Comparison of ENCODE assay signal across 8 cellular contexts in the genomic region with DNA sequence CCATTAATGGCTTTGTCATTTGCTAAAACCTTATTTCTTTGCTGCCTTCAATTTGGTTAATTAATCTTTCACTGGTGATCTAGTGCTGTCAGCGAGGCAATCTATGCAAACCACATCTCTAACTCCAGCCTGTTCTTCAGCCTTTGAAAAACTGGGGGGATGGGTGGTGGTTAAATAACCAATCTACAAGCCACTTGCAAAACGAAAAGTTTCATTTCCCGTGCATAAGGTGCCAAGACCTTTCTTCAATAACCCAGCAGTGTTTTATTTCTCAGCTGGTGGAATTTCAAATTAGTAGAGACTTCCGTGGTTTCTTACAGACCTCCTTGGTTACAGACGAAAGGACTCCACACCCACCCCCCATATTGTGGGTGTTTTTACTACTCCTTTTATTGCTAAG.
DNase-seq lines count a peak whose midpoint lies in the region; ATAC-seq and TF ChIP-seq lines count a peak whose summit lies in the region.

No MANE protein-coding gene starts in this region.

- CTCF ChIA-PET in RWPE1 (lab: Yijun Ruan, JAX) = interaction anchor here (0.6 kb wide), 1 partner anchor 887 kb away, joined by 3 read pairs; no protein-coding TSS in a partner anchor

- H3K27me3 Mint-ChIP-seq in natural killer cell (ENCODE audit: low read depth in 2 of 2) = no peaks in the 10 kb centered on the region

- H3K36me3 Mint-ChIP-seq in natural killer cell = no peaks in the 10 kb centered on the region

- no peak for TF ChIP-seq CTCF in natural killer cell (IDR thresholded peaks at IDR 0.05)
- no peak for TF ChIP-seq CTCF in RWPE1 (conservative IDR thresholded peaks at IDR 0.05; ENCODE audit: low read depth)

- DNase-seq in NCI-H526 treated with DMSO at 0.1 percent for 48 hours (lab: John Stamatoyannopoulos, UW) = peak; percentile 21
- no peak for DNase-seq in natural killer cell
- no peak for DNase-seq in NCI-H2081 treated with DMSO at 0.1 percent for 48 hours (lab: John Stamatoyannopoulos, UW)
- DNase-seq in RWPE1 (ENCODE audit: low spot score) = no peak
- DNase-seq in SW 1271 (lab: John Stamatoyannopoulos, UW) = no peak
- no peak for DNase-seq in left cardiac atrium

- H3K9me3 Mint-ChIP-seq in natural killer cell = no peaks in the 10 kb centered on the region

- H3K4me3 Mint-ChIP-seq in natural killer cell = peak overlapping the region; percentile 87

- ATAC-seq in GM18520 (IDR thresholded peaks at IDR 0.05; ENCODE audit: unreplicated experiment) (peak; percentile 88), HG02588 (IDR thresholded peaks at IDR 0.05; ENCODE audit: unreplicated experiment) (peak; percentile 92), natural killer cell (peak; percentile 70 to 83 (median 74)), left cardiac atrium (no peak)

- intact Hi-C loops in natural killer cell (cut with micrococcal nuclease) = no loop called here
- intact Hi-C loops in left cardiac atrium (cut with DNase I) = no loop called here

- no peak overlapping the region for H3K27ac ChIP-seq in RWPE1

- peak overlapping the region; percentile 78 to 85 for H3K27ac Mint-ChIP-seq in natural killer cell

- peaks cover 44 to 60% of the 10 kb centered on the region in 2 donors for H3K4me1 Mint-ChIP-seq in natural killer cell

- POLR2A ChIA-PET in RWPE1 (lab: Yijun Ruan, JAX; ENCODE audit: low non-redundant PET) = no interaction called here

Comparison
In these comparisons a context has a peak if more than half of its experiments do, and no peak if none do; other contexts are left out.
1. ATAC-seq: peak in GM18520 (single experiment), HG02588 (single experiment) and natural killer cell (3 of 3); none in left cardiac atrium (0 of 2).